Comparison of ENCODE assay signal across 8 cellular contexts in genomic region chr20:3420211-3420707, GRCh38. TPM values are rescaled to one million over a fixed set of nuclear protein-coding genes. Genes with fewer than 3 reads are reported as not detected.
DNase-seq lines count a peak whose midpoint lies in the region; ATAC-seq and TF ChIP-seq lines count a peak whose summit lies in the region.

No MANE protein-coding gene starts in this region.

- H2AFZ ChIP-seq in neural progenitor cell (replicated peaks) (peak overlapping the region; percentile 68), PC-9 (no peak overlapping the region)

- H3K4me3 ChIP-seq in body of pancreas (no peak overlapping the region), neural progenitor cell (no peak overlapping the region), PC-9 (no peak overlapping the region)

- H3K4me1 Mint-ChIP-seq in neural progenitor cell: no peaks in the 10 kb centered on the region

- no peak for TF ChIP-seq CTCF in body of pancreas (IDR thresholded peaks at IDR 0.05)
- no peak for TF ChIP-seq CTCF in neural progenitor cell (IDR thresholded peaks at IDR 0.05)
- no peak for TF ChIP-seq CTCF in PC-9 (conservative IDR thresholded peaks at IDR 0.05)

- no peaks in the 10 kb centered on the region for H3K9me3 Mint-ChIP-seq in neural progenitor cell

- 56 to 58% methylated on average over 3 of the region's 3 CpGs for WGBS in body of pancreas, 2 donors

- no peak overlapping the region for H3K4me3 Mint-ChIP-seq in neural progenitor cell

- no TSS peak for BruUV-seq in PC-9 (replicated peaks; lab: Mats Ljungman, UMichigan)

- H3K27me3 ChIP-seq in body of pancreas (no peaks in the 10 kb centered on the region), neural progenitor cell (no peaks in the 10 kb centered on the region), PC-9 (ENCODE audit: insufficient read depth, low read depth) (no peaks in the 10 kb centered on the region)

- POLR2A ChIA-PET in PC-9 (lab: Charles Lee; ENCODE audit: unreplicated experiment): interaction anchor here (0.6 kb wide), 1 partner anchor 1232 kb away, joined by 4 read pairs; no protein-coding TSS in a partner anchor

- H3K36me3 Mint-ChIP-seq in neural progenitor cell: no peaks in the 10 kb centered on the region

- no peak overlapping the region for H3K9ac ChIP-seq in neural progenitor cell

- intact Hi-C loops in body of pancreas (cut with DNase I) (no loop called here), PC-9 (cut with micrococcal nuclease; ENCODE audit: unreplicated experiment) (no loop called here)

- H3K27ac Mint-ChIP-seq in neural progenitor cell: no peak overlapping the region

- H3K27ac ChIP-seq in body of pancreas: no peak overlapping the region
- no peak overlapping the region for H3K27ac ChIP-seq in neural progenitor cell
- no peak overlapping the region for H3K27ac ChIP-seq in PC-9

- H3K79me2 ChIP-seq in neural progenitor cell (ENCODE audit: low read depth) (no peaks in the 10 kb centered on the region), PC-9 (ENCODE audit: low read depth) (no peaks in the 10 kb centered on the region)

- no peaks in the 10 kb centered on the region for H3K36me3 ChIP-seq in body of pancreas (replicated peaks in 1 of 2; ENCODE audit: insufficient read depth in 1 of 2, low read depth in 2 of 2)
- H3K36me3 ChIP-seq in neural progenitor cell: no peaks in the 10 kb centered on the region
- H3K36me3 ChIP-seq in PC-9 (ENCODE audit: low read depth): no peaks in the 10 kb centered on the region

- no peaks in the 10 kb centered on the region for H3K4me1 ChIP-seq in body of pancreas
- peaks cover 7% of the 10 kb centered on the region for H3K4me1 ChIP-seq in neural progenitor cell
- H3K4me1 ChIP-seq in PC-9 (replicated peaks; ENCODE audit: insufficient read depth): no peaks in the 10 kb centered on the region

- H4K20me1 ChIP-seq in neural progenitor cell (ENCODE audit: low read depth) (no peaks in the 10 kb centered on the region), PC-9 (ENCODE audit: insufficient read depth) (no peaks in the 10 kb centered on the region)

- CTCF ChIA-PET in PC-9 (lab: Charles Lee): no interaction called here

- no peaks in the 10 kb centered on the region for H3K9me2 ChIP-seq in PC-9 (ENCODE audit: insufficient read depth)

- H3K4me2 ChIP-seq in neural progenitor cell: no peak overlapping the region
- H3K4me2 ChIP-seq in PC-9: no peak overlapping the region

- H3F3A ChIP-seq in neural progenitor cell (ENCODE audit: low read depth) (peaks cover 20% of the 10 kb centered on the region), PC-9 (ENCODE audit: insufficient read depth, low read depth) (no peaks in the 10 kb centered on the region)

- ATAC-seq in GM18907 (IDR thresholded peaks at IDR 0.05; ENCODE audit: unreplicated experiment) (peak; percentile 99), HG03095 (IDR thresholded peaks at IDR 0.05; ENCODE audit: unreplicated experiment) (peak; percentile 98), body of pancreas (no peak)

- H3K27me3 Mint-ChIP-seq in neural progenitor cell (ENCODE audit: insufficient read depth, low read depth): no peaks in the 10 kb centered on the region

- H3K9me3 ChIP-seq in body of pancreas: no peaks in the 10 kb centered on the region
- no peaks in the 10 kb centered on the region for H3K9me3 ChIP-seq in neural progenitor cell (ENCODE audit: low read depth)
- H3K9me3 ChIP-seq in PC-9 (ENCODE audit: insufficient read depth, low read depth): no peaks in the 10 kb centered on the region; the same call in 1 of the 2 replicates

- peak; percentile 98 for DNase-seq in AML-193 (lab: John Stamatoyannopoulos, UW)
- DNase-seq in NOMO-1 treated with DMSO at 0.1 percent for 48 hours (lab: John Stamatoyannopoulos, UW; ENCODE audit: unreplicated experiment): peak; percentile 97
- DNase-seq in body of pancreas: peak in 3 of 4 donors; percentile 12 to 63 (median 17)
- no peak for DNase-seq in neural progenitor cell (ENCODE audit: low spot score)
- DNase-seq in NCI-H82 (lab: John Stamatoyannopoulos, UW): no peak
- DNase-seq in PC-9: no peak

- no peak for TF ChIP-seq POLR2A in body of pancreas (IDR thresholded peaks at IDR 0.05)

RNA-seq across cellular contexts. Expression of gene DNAAF9, which starts 12.8 kb away (rescaled TPM):
- total RNA-seq in body of pancreas (10 to 100 TPM; 10.1 to 13.2 TPM), neural progenitor cell (ENCODE audit: low replicate concordance) (14.1 and 15.1 TPM in 2 replicates), PC-9 (2021) (2.6 and 2.9 TPM in 2 replicates)

RNA-seq across cellular contexts. Expression of gene ATRN, which starts 50.6 kb away (rescaled TPM):
- total RNA-seq in body of pancreas (10 to 100 TPM; 17.6 to 18.8 TPM), neural progenitor cell (ENCODE audit: low replicate concordance) (31.2 and 36.8 TPM in 2 replicates), PC-9 (2021) (34.9 and 35.0 TPM in 2 replicates)

Comparison
In these comparisons a context has a peak if more than half of its experiments do, and no peak if none do; other contexts are left out.
1. DNase-seq: peak in AML-193 (2 of 2), NOMO-1 treated with DMSO at 0.1 percent for 48 hours (single experiment) and body of pancreas (3 of 4); none in neural progenitor cell (single experiment), NCI-H82 (single experiment) and PC-9 (0 of 2).